10 cellular contexts compared by ENCODE assay signal in the genomic region with DNA sequence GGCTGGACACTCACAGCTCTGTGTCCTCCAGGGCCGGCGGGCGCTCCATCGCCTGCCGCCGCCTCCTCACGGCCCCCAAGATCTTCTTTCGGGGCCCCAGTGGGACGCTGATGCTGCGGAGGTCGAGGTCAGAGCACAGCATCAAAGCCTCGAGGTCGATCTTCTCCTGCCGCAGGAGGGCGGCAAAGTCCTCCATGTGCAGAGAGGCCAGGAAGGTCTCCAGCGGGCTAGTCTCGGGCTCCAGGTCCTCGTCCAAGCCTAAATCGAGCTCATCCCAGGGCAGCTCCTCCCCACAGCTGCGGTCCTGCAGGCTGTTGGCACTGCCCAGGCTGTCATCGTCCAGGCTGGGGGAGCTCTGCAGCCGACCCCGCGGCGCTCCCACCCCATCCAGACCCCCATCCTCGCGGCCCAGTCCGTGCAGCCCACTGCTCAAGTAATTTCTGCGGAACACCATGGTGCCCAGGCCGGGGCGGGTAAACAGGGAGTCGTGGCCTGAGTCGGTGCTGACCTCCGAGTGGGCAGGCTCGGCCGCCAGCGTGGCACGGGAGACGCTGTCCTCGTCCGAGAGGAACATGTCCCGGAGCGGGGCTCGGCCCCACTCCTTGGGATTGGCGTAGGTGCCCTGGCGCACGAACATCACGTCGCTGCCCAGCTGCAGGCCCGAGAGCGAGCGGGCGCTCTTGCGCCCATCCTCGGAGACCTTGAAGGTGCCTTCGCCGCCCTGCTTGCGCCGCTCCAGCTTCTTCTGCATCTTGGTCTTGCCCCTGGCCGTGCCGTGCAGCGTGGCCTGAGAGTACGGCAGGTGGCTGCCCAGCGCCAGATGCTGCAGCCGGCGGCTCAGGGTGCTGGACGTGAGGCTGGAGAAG. TPM values are rescaled to one million over a fixed set of nuclear protein-coding genes. Genes with fewer than 3 reads are reported as not detected.
A peak's percentile ranks its signal among the peaks of the same experiment; 100 is the strongest.
DNase-seq lines count a peak whose midpoint lies in the region; TF ChIP-seq lines count a peak whose summit lies in the region.
"Had no signal": no experiment of that assay in that cellular context is flagged by ENCODE, and none has a peak within 500 bp of the region (broad histone marks: within the 10 kb centered on the region; RNA-seq: fewer than 3 reads in every experiment).

No MANE protein-coding gene starts in this region.

- H3K4me1 ChIP-seq in parathyroid adenoma, result no peaks in the 10 kb centered on the region
- H3K4me1 ChIP-seq in mammary epithelial cell (ENCODE audit: insufficient read depth, low read length), result peaks cover 26% of the 10 kb centered on the region

- H3K4me3 ChIP-seq in MG63 (no peak overlapping the region), parathyroid adenoma (ENCODE audit: low read depth, low read length) (no peak overlapping the region), mammary epithelial cell (replicated peaks in 1 of 3; ENCODE audit: insufficient read depth in 1 of 3, low read depth in 2 of 3, low read length in 3 of 3) (no peak overlapping the region)

- no peak overlapping the region for H3K4me3 Mint-ChIP-seq in chondrocyte (ENCODE audit: unreplicated experiment)
- H3K4me3 Mint-ChIP-seq: natural killer cell treated with Interleukin-12 subunit alpha and Interleukin-12 subunit beta and Interleukin-15 and Interleukin-18, amount 100 ng/mL, for 72 hours had no signal

- H3K27me3 Mint-ChIP-seq in chondrocyte (ENCODE audit: low read depth), result peaks cover 26% of the 10 kb centered on the region

- H3K79me2 ChIP-seq in parathyroid adenoma (no peaks in the 10 kb centered on the region), mammary epithelial cell (ENCODE audit: insufficient read depth, low read length) (no peaks in the 10 kb centered on the region)

- peak; percentile 61 for TF ChIP-seq CTCF in chondrocyte (IDR thresholded peaks at IDR 0.05)
- TF ChIP-seq CTCF in parathyroid adenoma (IDR thresholded peaks at IDR 0.05), result peak; percentile 52
- no peak for TF ChIP-seq CTCF in mammary epithelial cell (conservative IDR thresholded peaks at IDR 0.05 in 1 of 2, IDR thresholded peaks at IDR 0.05 in 1 of 2; ENCODE audit: extremely low read depth in 1 of 2, insufficient read depth in 1 of 2, low read depth in 1 of 2, low read length in 2 of 2)

- no TSS peak for BruUV-seq in mammary epithelial cell (replicated peaks; lab: Mats Ljungman, UMichigan)

- DNase-seq in G401 (ENCODE audit: low spot score) (peak; percentile 16), MG63 (peak; percentile 36), chondrocyte (ENCODE audit: low spot score) (no peak), HEK293T (ENCODE audit: extremely low spot score) (no peak), mammary epithelial cell (no peak)
- DNase-seq in effector CD8-positive, alpha-beta T cell (lab: John Stamatoyannopoulos, UW), result no peak
- DNase-seq: activated CD4-positive, alpha-beta T cell treated with anti-CD3 and anti-CD28 coated beads for 4 hours; GOT3 had no signal

- H2AFZ ChIP-seq in parathyroid adenoma (peak overlapping the region; percentile 16), mammary epithelial cell (ENCODE audit: low read depth, low read length) (no peak overlapping the region)

- CTCF ChIA-PET in HEK293T (lab: Yijun Ruan, JAX), result interaction anchor here (0.5 to 1.3 kb wide), 3 partner anchors 38 to 128 kb away, joined by 4 to 5 read pairs (median 4); partner anchors contain the start of gene FDXR
- CTCF ChIA-PET in mammary epithelial cell (lab: Charles Lee; ENCODE audit: low non-redundant PET), result no interaction called here

- H3K27ac Mint-ChIP-seq in chondrocyte (ENCODE audit: unreplicated experiment), result no peak overlapping the region
- H3K27ac Mint-ChIP-seq: natural killer cell treated with Interleukin-12 subunit alpha and Interleukin-12 subunit beta and Interleukin-15 and Interleukin-18, amount 100 ng/mL, for 72 hours had no signal

- in situ Hi-C loops in G401 (cut with HindIII; ENCODE audit: low sequenced_read_pairs), result no loop called here
- in situ Hi-C loops in mammary epithelial cell (cut with MboI; ENCODE audit: low sequenced_read_pairs in 2 of 2), result loop anchor here (5.0 kb wide), 1 partner anchor 38 kb away; no protein-coding TSS in a partner anchor

- no peaks in the 10 kb centered on the region for H3K9me3 Mint-ChIP-seq in chondrocyte (ENCODE audit: low read depth)
- H3K9me3 Mint-ChIP-seq: natural killer cell treated with Interleukin-12 subunit alpha and Interleukin-12 subunit beta and Interleukin-15 and Interleukin-18, amount 100 ng/mL, for 72 hours had no signal

- no peaks in the 10 kb centered on the region for H3K4me1 Mint-ChIP-seq in chondrocyte (ENCODE audit: low read depth)

- H3K27ac ChIP-seq in parathyroid adenoma (no peak overlapping the region), mammary epithelial cell (ENCODE audit: insufficient read depth, low read depth, low read length) (no peak overlapping the region)

- H3K36me3 ChIP-seq in MG63 (no peaks in the 10 kb centered on the region), parathyroid adenoma (ENCODE audit: control insufficient read depth, insufficient read depth, low read length) (no peaks in the 10 kb centered on the region), mammary epithelial cell (ENCODE audit: insufficient read depth, low read length) (no peaks in the 10 kb centered on the region)

- H3K9ac ChIP-seq in parathyroid adenoma (no peak overlapping the region), mammary epithelial cell (ENCODE audit: insufficient read depth, low read length) (no peak overlapping the region)

- POLR2A ChIA-PET in HEK293T (lab: Yijun Ruan, JAX), result interaction anchor here (0.9 to 1.9 kb wide), 3 partner anchors 47 to 351 kb away, joined by 3 to 6 read pairs (median 3); partner anchors contain the start of genes MIF4GD and MRPL58

- peaks cover 22% of the 10 kb centered on the region for H3K27me3 ChIP-seq in MG63
- peaks cover 12% of the 10 kb centered on the region for H3K27me3 ChIP-seq in parathyroid adenoma (ENCODE audit: control insufficient read depth, insufficient read depth, low read length)
- peaks cover 11% of the 10 kb centered on the region for H3K27me3 ChIP-seq in mammary epithelial cell (ENCODE audit: insufficient read depth, low read length)

- 95% methylated on average over 38 of the region's 67 CpGs for WGBS in mammary epithelial cell (ENCODE audit: low coverage, missing lambda C conversion rate)

- H3K4me2 ChIP-seq in parathyroid adenoma (ENCODE audit: low read length), result peak overlapping the region; percentile 37
- no peak overlapping the region for H3K4me2 ChIP-seq in mammary epithelial cell (ENCODE audit: insufficient read depth, low read depth, low read length)

- dilution Hi-C loops in mammary epithelial cell (cut with HindIII; ENCODE audit: low sequenced_read_pairs), result no loop called here

- no peaks in the 10 kb centered on the region for H3K9me3 ChIP-seq in MG63
- no peaks in the 10 kb centered on the region for H3K9me3 ChIP-seq in parathyroid adenoma (ENCODE audit: control insufficient read depth, low read length)
- H3K9me3 ChIP-seq in mammary epithelial cell (replicated peaks; ENCODE audit: insufficient read depth, low read length), result no peaks in the 10 kb centered on the region

- intact Hi-C loops in mammary epithelial cell (cut with micrococcal nuclease), result no loop called here

- H4K20me1 ChIP-seq in mammary epithelial cell (ENCODE audit: insufficient read depth, low read length), result no peaks in the 10 kb centered on the region

- H3K36me3 Mint-ChIP-seq in chondrocyte (ENCODE audit: low read depth), result no peaks in the 10 kb centered on the region
- H3K36me3 Mint-ChIP-seq: natural killer cell treated with Interleukin-12 subunit alpha and Interleukin-12 subunit beta and Interleukin-15 and Interleukin-18, amount 100 ng/mL, for 72 hours had no signal

TF ChIP-seq in HEK293T, 16 proteins besides CTCF, POLR2A, EP300 and RAD21 (continues in another document):
- TF ChIP-seq ARNT (IDR thresholded peaks at IDR 0.05) (no peak), SUZ12 (IDR thresholded peaks at IDR 0.05) (no peak), L3MBTL2 (conservative IDR thresholded peaks at IDR 0.05) (no peak), NFRKB (IDR thresholded peaks at IDR 0.05) (no peak), ELF4 (IDR thresholded peaks at IDR 0.05) (no peak), SP1 (IDR thresholded peaks at IDR 0.05) (no peak), CTBP1 (IDR thresholded peaks at IDR 0.05; ENCODE audit: borderline replicate concordance) (no peak), FOXA1 (IDR thresholded peaks at IDR 0.05) (no peak)

RNA-seq across cellular contexts. Expression of gene USH1G, which starts 3.4 kb away (rescaled TPM):
- 1.4 and 1.9 TPM in 2 replicates for total RNA-seq in G401 (2014; rRNA removed; shearing (Covaris generic))
- not detected in 2 replicates for total RNA-seq in MG63 (2014; rRNA removed; shearing (Covaris generic); ENCODE audit: low replicate concordance)
- total RNA-seq in chondrocyte (not detected in 3 replicates), mammary epithelial cell (1 to 10 TPM in 1 of 2 donors, under 1 TPM in 1; 0.17 to 1.1 TPM)
- 0.23 TPM for polyA plus RNA-seq in mammary epithelial cell
- 1.7 TPM for polyA minus RNA-seq in mammary epithelial cell
- total RNA-seq: natural killer cell treated with Interleukin-12 subunit alpha and Interleukin-12 subunit beta and Interleukin-15 and Interleukin-18, amount 100 ng/mL, for 72 hours had no signal

RNA-seq across cellular contexts. Expression of gene OTOP2, which starts 4.4 kb away (rescaled TPM):
- not detected in 2 replicates for total RNA-seq in G401 (2014; rRNA removed; shearing (Covaris generic))
- total RNA-seq in MG63 (2014; rRNA removed; shearing (Covaris generic); ENCODE audit: low replicate concordance), result not detected in 2 replicates
- total RNA-seq in chondrocyte (not detected in 3 replicates), mammary epithelial cell (under 1 TPM in 1 of 2 donors, not detected in 1; 0.28 TPM)
- not detected for polyA plus RNA-seq in mammary epithelial cell
- polyA minus RNA-seq in mammary epithelial cell, result not detected
- total RNA-seq: natural killer cell treated with Interleukin-12 subunit alpha and Interleukin-12 subunit beta and Interleukin-15 and Interleukin-18, amount 100 ng/mL, for 72 hours had no signal

RNA-seq across cellular contexts. Expression of gene OTOP3, which starts 16.0 kb away (rescaled TPM):
- not detected in 2 replicates for total RNA-seq in G401 (2014; rRNA removed; shearing (Covaris generic))
- not detected in 2 replicates for total RNA-seq in MG63 (2014; rRNA removed; shearing (Covaris generic); ENCODE audit: low replicate concordance)
- total RNA-seq in chondrocyte (not detected in 3 replicates), mammary epithelial cell (not detected)
- polyA plus RNA-seq in mammary epithelial cell, result not detected
- not detected for polyA minus RNA-seq in mammary epithelial cell
- total RNA-seq: natural killer cell treated with Interleukin-12 subunit alpha and Interleukin-12 subunit beta and Interleukin-15 and Interleukin-18, amount 100 ng/mL, for 72 hours had no signal

RNA-seq across cellular contexts. Expression of gene FADS6, which starts 26.2 kb away (rescaled TPM):
- not detected in 2 replicates for total RNA-seq in G401 (2014; rRNA removed; shearing (Covaris generic))
- not detected in 2 replicates for total RNA-seq in MG63 (2014; rRNA removed; shearing (Covaris generic); ENCODE audit: low replicate concordance)
- total RNA-seq in chondrocyte (not detected in 3 replicates), mammary epithelial cell (not detected)
- not detected for polyA plus RNA-seq in mammary epithelial cell
- polyA minus RNA-seq in mammary epithelial cell, result not detected
- total RNA-seq: natural killer cell treated with Interleukin-12 subunit alpha and Interleukin-12 subunit beta and Interleukin-15 and Interleukin-18, amount 100 ng/mL, for 72 hours had no signal

RNA-seq across cellular contexts. Expression of gene FDXR, which starts 46.9 kb away (rescaled TPM):
- total RNA-seq in G401 (2014; rRNA removed; shearing (Covaris generic)), result 120 and 154 TPM in 2 replicates
- total RNA-seq in MG63 (2014; rRNA removed; shearing (Covaris generic); ENCODE audit: low replicate concordance), result 8.4 and 15.6 TPM in 2 replicates
- total RNA-seq in chondrocyte (7.2 to 11.6 TPM (median 9.0 TPM) in 3 replicates), mammary epithelial cell (10 to 100 TPM; 18.0 to 25.7 TPM)
- polyA plus RNA-seq in mammary epithelial cell, result 20.1 TPM
- polyA minus RNA-seq in mammary epithelial cell, result 14.3 TPM

Comparison
In these comparisons a context has a peak if more than half of its experiments do, and no peak if none do; other contexts are left out.
1. DNase-seq: peak in G401 (single experiment) and MG63 (single experiment); none in chondrocyte (single experiment), HEK293T (single experiment), effector CD8-positive, alpha-beta T cell (single experiment) and mammary epithelial cell (single experiment).
2. CTCF ChIP-seq: peak in chondrocyte (single experiment) and parathyroid adenoma (single experiment); none in mammary epithelial cell (0 of 2).